In genomic region chr1:9293241-9293511, GRCh38 we compare ENCODE assay signal across 8 cellular contexts. TPM values are rescaled to one million over a fixed set of nuclear protein-coding genes. Genes with fewer than 3 reads are reported as not detected.
A peak's percentile ranks its signal among the peaks of the same experiment; 100 is the strongest.
DNase-seq lines count a peak whose midpoint lies in the region; ATAC-seq and FAIRE-seq lines count a peak whose summit lies in the region.

No MANE protein-coding gene starts in this region.

- H3K9me3 ChIP-seq in SJSA1 (replicated peaks) (peaks cover 5% of the 10 kb centered on the region), small intestine (ENCODE audit: control insufficient read depth, low read depth) (no peaks in the 10 kb centered on the region)

- H3K27ac ChIP-seq in SJSA1 (peak overlapping the region; percentile 51), small intestine (ENCODE audit: low read depth in 1 of 2, low read length in 1 of 2) (peak overlapping the region; percentile 70 to 85)

- H3K27me3 ChIP-seq in SJSA1 (replicated peaks) (no peaks in the 10 kb centered on the region), small intestine (ENCODE audit: control insufficient read depth in 2 of 2, insufficient read depth in 2 of 2, low read length in 2 of 2) (no peaks in the 10 kb centered on the region)

- H3K36me3 ChIP-seq in SJSA1 (peaks cover 24% of the 10 kb centered on the region), small intestine (ENCODE audit: control insufficient read depth in 2 of 2, insufficient read depth in 2 of 2, low read length in 2 of 2) (no peaks in the 10 kb centered on the region)

- DNase-seq in SJSA1 (ENCODE audit: low read depth in 1 of 2, low spot score in 2 of 2) = no peak
- DNase-seq in small intestine = no peak
- DNase-seq in activated CD4-positive, alpha-beta T cell treated with anti-CD3 and anti-CD28 coated beads, Interleukin-2, amount 50 U/mL, for 4 hours = no peak
- DNase-seq in posterior cingulate gyrus = no peak
- no peak for DNase-seq in epidermal melanocyte (ENCODE audit: insufficient read length, low spot score)

- ATAC-seq in GM19035 (IDR thresholded peaks at IDR 0.05; ENCODE audit: unreplicated experiment) (peak; percentile 29), GM21390 (IDR thresholded peaks at IDR 0.05; ENCODE audit: unreplicated experiment) (no peak)

- whole genome bisulfite sequencing in small intestine, 3 donors = 1 to 3% methylated on average over 15 to 38 of the region's 38 CpGs; no CpG with 5 or more reads in 1 of the 3 donors

- no peak for FAIRE-seq in small intestine (lab: Jason Lieb, UNC)

- H3K4me3 ChIP-seq in SJSA1 (peak overlapping the region; percentile 86), iPS-11a (ENCODE audit: low read depth, low read length) (peak overlapping the region; percentile 65), small intestine (ENCODE audit: low read depth in 1 of 2, low read length in 2 of 2) (peak overlapping the region; percentile 81 to 97)

- intact Hi-C loops in posterior cingulate gyrus (cut with DNase I) = loop anchor here (2.0 to 5.0 kb wide), 2 partner anchors 30 to 94 kb away; no protein-coding TSS in a partner anchor

- H3K4me1 ChIP-seq in SJSA1 (replicated peaks) (peaks cover 43% of the 10 kb centered on the region), small intestine (ENCODE audit: control insufficient read depth in 2 of 2, insufficient read depth in 1 of 2, low read depth in 1 of 2, low read length in 1 of 2) (peaks cover 6 to 14% of the 10 kb centered on the region in 2 donors)

RNA-seq across cellular contexts. Expression of gene SPSB1, which starts 0.5 kb away (rescaled TPM):
- total RNA-seq in SJSA1 (2014; rRNA removed; shearing (Covaris generic)) = 16.2 and 24.4 TPM in 2 replicates
- polyA plus RNA-seq in small intestine = 10 to 100 TPM; 30.0 to 69.1 (median 35.3) TPM

RNA-seq across cellular contexts. Expression of gene H6PD, which starts 58.6 kb away (rescaled TPM):
- 12.2 and 12.6 TPM in 2 replicates for total RNA-seq in SJSA1 (2014; rRNA removed; shearing (Covaris generic))
- 10 to 100 TPM in 1 of 3 donors, 1 to 10 TPM in 2; 2.7 to 25.8 (median 2.9) TPM for polyA plus RNA-seq in small intestine
